Comparison of ENCODE assay signal across 2 cellular contexts in genomic region chr10:86342111-86342863, GRCh38.
TF ChIP-seq lines count a peak whose summit lies in the region.

No MANE protein-coding gene starts in this region.

TF ChIP-seq in HEK293, 187 proteins besides CTCF, POLR2A, EP300 and RAD21 (continued from another document):
- TF ChIP-seq, protein P1, sequence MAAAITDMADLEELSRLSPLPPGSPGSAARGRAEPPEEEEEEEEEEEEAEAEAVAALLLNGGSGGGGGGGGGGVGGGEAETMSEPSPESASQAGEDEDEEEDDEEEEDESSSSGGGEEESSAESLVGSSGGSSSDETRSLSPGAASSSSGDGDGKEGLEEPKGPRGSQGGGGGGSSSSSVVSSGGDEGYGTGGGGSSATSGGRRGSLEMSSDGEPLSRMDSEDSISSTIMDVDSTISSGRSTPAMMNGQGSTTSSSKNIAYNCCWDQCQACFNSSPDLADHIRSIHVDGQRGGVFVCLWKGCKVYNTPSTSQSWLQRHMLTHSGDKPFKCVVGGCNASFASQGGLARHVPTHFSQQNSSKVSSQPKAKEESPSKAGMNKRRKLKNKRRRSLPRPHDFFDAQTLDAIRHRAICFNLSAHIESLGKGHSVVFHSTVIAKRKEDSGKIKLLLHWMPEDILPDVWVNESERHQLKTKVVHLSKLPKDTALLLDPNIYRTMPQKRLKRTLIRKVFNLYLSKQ (tag by site-specific recombination; IDR thresholded peaks at IDR 0.05; ENCODE audit: borderline replicate concordance) = no peak

TF ChIP-seq in HepG2, 621 proteins besides CTCF, POLR2A, EP300 and RAD21 (continued from another document):
- TF ChIP-seq, protein P2, sequence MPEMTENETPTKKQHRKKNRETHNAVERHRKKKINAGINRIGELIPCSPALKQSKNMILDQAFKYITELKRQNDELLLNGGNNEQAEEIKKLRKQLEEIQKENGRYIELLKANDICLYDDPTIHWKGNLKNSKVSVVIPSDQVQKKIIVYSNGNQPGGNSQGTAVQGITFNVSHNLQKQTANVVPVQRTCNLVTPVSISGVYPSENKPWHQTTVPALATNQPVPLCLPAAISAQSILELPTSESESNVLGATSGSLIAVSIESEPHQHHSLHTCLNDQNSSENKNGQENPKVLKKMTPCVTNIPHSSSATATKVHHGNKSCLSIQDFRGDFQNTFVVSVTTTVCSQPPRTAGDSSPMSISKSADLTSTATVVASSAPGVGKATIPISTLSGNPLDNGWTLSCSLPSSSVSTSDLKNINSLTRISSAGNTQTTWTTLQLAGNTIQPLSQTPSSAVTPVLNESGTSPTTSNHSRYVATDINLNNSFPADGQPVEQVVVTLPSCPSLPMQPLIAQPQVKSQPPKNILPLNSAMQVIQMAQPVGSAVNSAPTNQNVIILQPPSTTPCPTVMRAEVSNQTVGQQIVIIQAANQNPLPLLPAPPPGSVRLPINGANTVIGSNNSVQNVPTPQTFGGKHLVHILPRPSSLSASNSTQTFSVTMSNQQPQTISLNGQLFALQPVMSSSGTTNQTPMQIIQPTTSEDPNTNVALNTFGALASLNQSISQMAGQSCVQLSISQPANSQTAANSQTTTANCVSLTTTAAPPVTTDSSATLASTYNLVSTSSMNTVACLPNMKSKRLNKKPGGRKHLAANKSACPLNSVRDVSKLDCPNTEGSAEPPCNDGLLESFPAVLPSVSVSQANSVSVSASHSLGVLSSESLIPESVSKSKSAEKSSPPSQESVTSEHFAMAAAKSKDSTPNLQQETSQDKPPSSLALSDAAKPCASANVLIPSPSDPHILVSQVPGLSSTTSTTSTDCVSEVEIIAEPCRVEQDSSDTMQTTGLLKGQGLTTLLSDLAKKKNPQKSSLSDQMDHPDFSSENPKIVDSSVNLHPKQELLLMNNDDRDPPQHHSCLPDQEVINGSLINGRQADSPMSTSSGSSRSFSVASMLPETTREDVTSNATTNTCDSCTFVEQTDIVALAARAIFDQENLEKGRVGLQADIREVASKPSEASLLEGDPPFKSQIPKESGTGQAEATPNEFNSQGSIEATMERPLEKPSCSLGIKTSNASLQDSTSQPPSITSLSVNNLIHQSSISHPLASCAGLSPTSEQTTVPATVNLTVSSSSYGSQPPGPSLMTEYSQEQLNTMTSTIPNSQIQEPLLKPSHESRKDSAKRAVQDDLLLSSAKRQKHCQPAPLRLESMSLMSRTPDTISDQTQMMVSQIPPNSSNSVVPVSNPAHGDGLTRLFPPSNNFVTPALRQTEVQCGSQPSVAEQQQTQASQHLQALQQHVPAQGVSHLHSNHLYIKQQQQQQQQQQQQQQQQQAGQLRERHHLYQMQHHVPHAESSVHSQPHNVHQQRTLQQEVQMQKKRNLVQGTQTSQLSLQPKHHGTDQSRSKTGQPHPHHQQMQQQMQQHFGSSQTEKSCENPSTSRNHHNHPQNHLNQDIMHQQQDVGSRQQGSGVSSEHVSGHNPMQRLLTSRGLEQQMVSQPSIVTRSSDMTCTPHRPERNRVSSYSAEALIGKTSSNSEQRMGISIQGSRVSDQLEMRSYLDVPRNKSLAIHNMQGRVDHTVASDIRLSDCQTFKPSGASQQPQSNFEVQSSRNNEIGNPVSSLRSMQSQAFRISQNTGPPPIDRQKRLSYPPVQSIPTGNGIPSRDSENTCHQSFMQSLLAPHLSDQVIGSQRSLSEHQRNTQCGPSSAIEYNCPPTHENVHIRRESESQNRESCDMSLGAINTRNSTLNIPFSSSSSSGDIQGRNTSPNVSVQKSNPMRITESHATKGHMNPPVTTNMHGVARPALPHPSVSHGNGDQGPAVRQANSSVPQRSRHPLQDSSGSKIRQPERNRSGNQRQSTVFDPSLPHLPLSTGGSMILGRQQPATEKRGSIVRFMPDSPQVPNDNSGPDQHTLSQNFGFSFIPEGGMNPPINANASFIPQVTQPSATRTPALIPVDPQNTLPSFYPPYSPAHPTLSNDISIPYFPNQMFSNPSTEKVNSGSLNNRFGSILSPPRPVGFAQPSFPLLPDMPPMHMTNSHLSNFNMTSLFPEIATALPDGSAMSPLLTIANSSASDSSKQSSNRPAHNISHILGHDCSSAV (CRISPR knock-in tag; IDR thresholded peaks at IDR 0.05; ENCODE audit: borderline replicate concordance) = no peak
- TF ChIP-seq ZNF768 (CRISPR knock-in tag; IDR thresholded peaks at IDR 0.05) (peak; percentile 87), NRL (CRISPR knock-in tag; IDR thresholded peaks at IDR 0.05; ENCODE audit: borderline replicate concordance) (no peak), ZBTB7A (CRISPR knock-in tag; IDR thresholded peaks at IDR 0.05) (no peak)
